Comparison of ENCODE assay signal across 8 cellular contexts in genomic region chr4:83034630-83035494, GRCh38. TPM values are rescaled to one million over a fixed set of nuclear protein-coding genes. Genes with fewer than 3 reads are reported as not detected.
DNase-seq lines count a peak whose midpoint lies in the region; ATAC-seq and TF ChIP-seq lines count a peak whose summit lies in the region.

Gene COPS4 (plus strand): TSS chr4:83035183. CDS start chr4:83035225, 42 bp downstream.

- no peaks in the 10 kb centered on the region for H3K36me3 ChIP-seq in KOPT-K1 (ENCODE audit: insufficient read depth, low read length)
- H3K36me3 ChIP-seq in Peyer's patch, result no peaks in the 10 kb centered on the region
- no peaks in the 10 kb centered on the region for H3K36me3 ChIP-seq in esophagus (ENCODE audit: control insufficient read depth in 2 of 2, insufficient read depth in 2 of 2, low read length in 1 of 2)
- no peaks in the 10 kb centered on the region for H3K36me3 ChIP-seq in mucosa of stomach (ENCODE audit: control insufficient read depth, insufficient read depth, low read length)

- H3K4me3 ChIP-seq in Peyer's patch (peak within 1 kb of the TSS; percentile 57 to 85 (median 68)), esophagus (ENCODE audit: low read depth in 1 of 2, low read length in 2 of 2) (peak within 1 kb of the TSS; percentile 82), mucosa of stomach (ENCODE audit: low read length) (peak within 1 kb of the TSS; percentile 68)

- peak within 1 kb of the TSS; percentile 87 for H3K9ac ChIP-seq in mucosa of stomach (ENCODE audit: low read length)

- no peaks in the 10 kb centered on the region for H3K27me3 ChIP-seq in Peyer's patch
- H3K27me3 ChIP-seq in esophagus (ENCODE audit: control insufficient read depth in 1 of 2, insufficient read depth in 2 of 2, low read length in 2 of 2), result no peaks in the 10 kb centered on the region
- peaks cover under 1% of the 10 kb centered on the region for H3K27me3 ChIP-seq in mucosa of stomach (ENCODE audit: control insufficient read depth, insufficient read depth, low read length)

- TF ChIP-seq POLR2A in Peyer's patch (IDR thresholded peaks at IDR 0.05), result peak; percentile 54 to 83

- TF ChIP-seq CTCF in Peyer's patch (IDR thresholded peaks at IDR 0.05), result peak; percentile 24 to 82 (median 53)

- peak; percentile 98 for ATAC-seq in GM21786 (IDR thresholded peaks at IDR 0.05; ENCODE audit: unreplicated experiment)

- H3K4me1 ChIP-seq in Peyer's patch (peaks cover 0 to 15% (median 1%) of the 10 kb centered on the region in 4 donors), esophagus (ENCODE audit: control insufficient read depth in 2 of 2, insufficient read depth in 2 of 2, low read length in 1 of 2) (peaks cover 0 to 2% of the 10 kb centered on the region in 2 donors), mucosa of stomach (ENCODE audit: control insufficient read depth, insufficient read depth, low read length) (peaks cover 9% of the 10 kb centered on the region)

- DNase-seq in DMS79 treated with DMSO at 0.1 percent for 48 hours (lab: John Stamatoyannopoulos, UW) (peak; percentile 97), Peyer's patch (peak; percentile 94 to 99 (median 97))
- DNase-seq in activated T-cell treated with anti-CD3 and anti-CD28 coated beads, Interleukin-2, amount 50 U/mL, for 48 hours, result peak; percentile 90 to 94
- DNase-seq in stimulated activated CD8-positive, alpha-beta memory T cell treated with anti-CD3 and anti-CD28 coated beads, Interleukin-7, amount 100 ng/mL, for 1 hour (ENCODE audit: low read depth in 2 of 2), result peak; percentile 85 to 87

- no peaks in the 10 kb centered on the region for H3K9me3 ChIP-seq in KOPT-K1 (ENCODE audit: insufficient read depth, low read length, poor library complexity, severe bottlenecking)
- H3K9me3 ChIP-seq in Peyer's patch, result no peaks in the 10 kb centered on the region
- H3K9me3 ChIP-seq in esophagus (ENCODE audit: control insufficient read depth in 2 of 2, insufficient read depth in 1 of 2, low read depth in 1 of 2, low read length in 1 of 2), result no peaks in the 10 kb centered on the region
- H3K9me3 ChIP-seq in mucosa of stomach (ENCODE audit: control insufficient read depth, low read length), result no peaks in the 10 kb centered on the region

- peak within 1 kb of the TSS; percentile 78 for H3K27ac ChIP-seq in KOPT-K1 (ENCODE audit: low read depth, low read length, poor library complexity, severe bottlenecking)
- H3K27ac ChIP-seq in Peyer's patch, result peak within 1 kb of the TSS; percentile 82 to 93 (median 86)
- peak within 1 kb of the TSS; percentile 92 to 96 for H3K27ac ChIP-seq in esophagus (ENCODE audit: low read depth in 2 of 2, low read length in 1 of 2)

- WGBS in esophagus, 2 donors, result 0 to 1% methylated on average over 39 of the region's 39 CpGs

RNA-seq across cellular contexts. Expression of gene COPS4, which starts in this region (rescaled TPM):
- 100 to 1,000 TPM in 1 of 4 donors, 10 to 100 TPM in 3; 34.3 to 116 (median 43.5) TPM for total RNA-seq in Peyer's patch
- 10 to 100 TPM in 1 of 2 donors, 1 to 10 TPM in 1; 9.8 to 25.4 TPM for polyA plus RNA-seq in esophagus

Comparison
In these comparisons a context has a peak if more than half of its experiments do, and no peak if none do; other contexts are left out.
1. Peak in every context shown above with its lines: DNase-seq, ATAC-seq, H3K4me3 ChIP-seq and H3K27ac ChIP-seq.